In the genomic region with DNA sequence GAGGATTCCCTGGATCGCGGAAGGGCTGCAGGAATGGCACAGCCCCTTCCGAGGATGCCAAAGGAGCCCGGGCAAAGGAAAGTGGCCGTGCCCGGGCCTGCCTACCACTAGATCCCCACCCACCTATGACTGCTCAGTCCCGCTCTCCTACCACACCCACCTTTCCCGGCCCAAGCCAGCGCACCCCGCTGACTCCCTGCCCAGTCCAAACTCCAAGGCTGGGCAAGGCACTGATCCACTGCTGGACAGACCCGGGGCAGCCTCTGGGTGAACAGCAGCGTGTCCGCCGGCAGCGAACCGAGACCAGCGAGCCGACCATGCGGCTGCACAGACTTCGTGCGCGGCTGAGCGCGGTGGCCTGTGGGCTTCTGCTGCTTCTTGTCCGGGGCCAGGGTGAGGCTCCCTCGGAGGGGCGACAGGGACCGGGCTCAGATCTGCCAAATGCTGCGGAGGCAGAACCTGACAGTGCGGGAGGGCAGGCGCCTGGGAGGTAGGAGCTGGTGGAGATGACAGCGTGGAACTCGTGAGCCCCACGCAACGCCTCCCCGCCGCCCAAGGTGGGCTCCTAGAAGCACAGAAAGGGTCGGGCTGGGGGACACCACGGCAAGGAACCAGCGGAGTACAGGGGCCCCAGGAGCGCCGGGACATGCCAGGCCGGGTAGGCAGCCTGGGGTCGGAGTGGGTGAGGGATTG, we compare ENCODE assay signal across 1 cellular context.
TF ChIP-seq lines count a peak whose summit lies in the region.

A gene with protein sequence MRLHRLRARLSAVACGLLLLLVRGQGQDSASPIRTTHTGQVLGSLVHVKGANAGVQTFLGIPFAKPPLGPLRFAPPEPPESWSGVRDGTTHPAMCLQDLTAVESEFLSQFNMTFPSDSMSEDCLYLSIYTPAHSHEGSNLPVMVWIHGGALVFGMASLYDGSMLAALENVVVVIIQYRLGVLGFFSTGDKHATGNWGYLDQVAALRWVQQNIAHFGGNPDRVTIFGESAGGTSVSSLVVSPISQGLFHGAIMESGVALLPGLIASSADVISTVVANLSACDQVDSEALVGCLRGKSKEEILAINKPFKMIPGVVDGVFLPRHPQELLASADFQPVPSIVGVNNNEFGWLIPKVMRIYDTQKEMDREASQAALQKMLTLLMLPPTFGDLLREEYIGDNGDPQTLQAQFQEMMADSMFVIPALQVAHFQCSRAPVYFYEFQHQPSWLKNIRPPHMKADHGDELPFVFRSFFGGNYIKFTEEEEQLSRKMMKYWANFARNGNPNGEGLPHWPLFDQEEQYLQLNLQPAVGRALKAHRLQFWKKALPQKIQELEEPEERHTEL (plus strand): TSS at position 198 of the 693 bp plus-strand sequence. CDS start 120 bp downstream, at position 318.

TF ChIP-seq in HepG2, 621 proteins besides CTCF, POLR2A, EP300 and RAD21 (continued from another document and continues in another):
- TF ChIP-seq MTF2 (CRISPR knock-in tag; IDR thresholded peaks at IDR 0.05; ENCODE audit: borderline replicate concordance) (no peak), ZNF614 (CRISPR knock-in tag; IDR thresholded peaks at IDR 0.05; ENCODE audit: borderline replicate concordance) (peak; percentile 69; the same call in 1 of the 2 replicates), TP53 (CRISPR knock-in tag; conservative IDR thresholded peaks at IDR 0.05) (peak; percentile 81; the same call in 1 of the 2 replicates), ZNF780A (CRISPR knock-in tag; IDR thresholded peaks at IDR 0.05) (peak; percentile 76; the same call in 1 of the 2 replicates), ZNF567 (CRISPR knock-in tag; IDR thresholded peaks at IDR 0.05; ENCODE audit: borderline replicate concordance) (peak; percentile 98), ZNF616 (CRISPR knock-in tag; IDR thresholded peaks at IDR 0.05; ENCODE audit: low read depth) (no peak), ZNF354B (CRISPR knock-in tag; IDR thresholded peaks at IDR 0.05) (0 out of 2 replicates have a peak, but pooled peaks have one; percentile 57), FOSL2 (CRISPR knock-in tag; IDR thresholded peaks at IDR 0.05) (peak; percentile 38; the same call in 1 of the 2 replicates), SPEN (CRISPR knock-in tag; IDR thresholded peaks at IDR 0.05; ENCODE audit: low read depth) (peak; percentile 66), EHMT2 (IDR thresholded peaks at IDR 0.05; ENCODE audit: borderline replicate concordance, low read depth, low read length) (no peak), ZNF775 (CRISPR knock-in tag; IDR thresholded peaks at IDR 0.05; ENCODE audit: borderline replicate concordance) (no peak), ZBTB20 (CRISPR knock-in tag; IDR thresholded peaks at IDR 0.05; ENCODE audit: borderline replicate concordance, low read depth) (peak; percentile 68; the same call in 1 of the 2 replicates), ZNF773 (CRISPR knock-in tag; IDR thresholded peaks at IDR 0.05; ENCODE audit: borderline replicate concordance) (0 out of 2 replicates have a peak, but pooled peaks have one; percentile 56), ZNF883 (CRISPR knock-in tag; IDR thresholded peaks at IDR 0.05; ENCODE audit: not compliant biosample characterization) (peak; percentile 67), MBNL3 (CRISPR knock-in tag; conservative IDR thresholded peaks at IDR 0.05) (no peak), CEBPG (CRISPR knock-in tag; IDR thresholded peaks at IDR 0.05) (0 out of 2 replicates have a peak, but pooled peaks have one; percentile 12), HES4 (CRISPR knock-in tag; IDR thresholded peaks at IDR 0.05; ENCODE audit: borderline replicate concordance) (peak; percentile 88), CENPT (CRISPR knock-in tag; IDR thresholded peaks at IDR 0.05; ENCODE audit: low read depth) (no peak), ZNF510 (CRISPR knock-in tag; IDR thresholded peaks at IDR 0.05; ENCODE audit: low read depth) (no peak), MATR3 (CRISPR knock-in tag; IDR thresholded peaks at IDR 0.05) (no peak), HCFC1 (IDR thresholded peaks at IDR 0.05; ENCODE audit: low read depth, low read length) (no peak), ZNF660 (CRISPR knock-in tag; IDR thresholded peaks at IDR 0.05; ENCODE audit: borderline replicate concordance, low read depth) (no peak; the same call in 1 of the 2 replicates)
- TF ChIP-seq, protein P1, sequence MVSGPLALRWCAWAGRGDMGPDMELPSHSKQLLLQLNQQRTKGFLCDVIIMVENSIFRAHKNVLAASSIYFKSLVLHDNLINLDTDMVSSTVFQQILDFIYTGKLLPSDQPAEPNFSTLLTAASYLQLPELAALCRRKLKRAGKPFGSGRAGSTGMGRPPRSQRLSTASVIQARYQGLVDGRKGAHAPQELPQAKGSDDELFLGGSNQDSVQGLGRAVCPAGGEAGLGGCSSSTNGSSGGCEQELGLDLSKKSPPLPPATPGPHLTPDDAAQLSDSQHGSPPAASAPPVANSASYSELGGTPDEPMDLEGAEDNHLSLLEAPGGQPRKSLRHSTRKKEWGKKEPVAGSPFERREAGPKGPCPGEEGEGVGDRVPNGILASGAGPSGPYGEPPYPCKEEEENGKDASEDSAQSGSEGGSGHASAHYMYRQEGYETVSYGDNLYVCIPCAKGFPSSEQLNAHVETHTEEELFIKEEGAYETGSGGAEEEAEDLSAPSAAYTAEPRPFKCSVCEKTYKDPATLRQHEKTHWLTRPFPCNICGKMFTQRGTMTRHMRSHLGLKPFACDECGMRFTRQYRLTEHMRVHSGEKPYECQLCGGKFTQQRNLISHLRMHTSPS (CRISPR knock-in tag; IDR thresholded peaks at IDR 0.05; ENCODE audit: low read depth), result peak; percentile 99
- TF ChIP-seq, protein P2, sequence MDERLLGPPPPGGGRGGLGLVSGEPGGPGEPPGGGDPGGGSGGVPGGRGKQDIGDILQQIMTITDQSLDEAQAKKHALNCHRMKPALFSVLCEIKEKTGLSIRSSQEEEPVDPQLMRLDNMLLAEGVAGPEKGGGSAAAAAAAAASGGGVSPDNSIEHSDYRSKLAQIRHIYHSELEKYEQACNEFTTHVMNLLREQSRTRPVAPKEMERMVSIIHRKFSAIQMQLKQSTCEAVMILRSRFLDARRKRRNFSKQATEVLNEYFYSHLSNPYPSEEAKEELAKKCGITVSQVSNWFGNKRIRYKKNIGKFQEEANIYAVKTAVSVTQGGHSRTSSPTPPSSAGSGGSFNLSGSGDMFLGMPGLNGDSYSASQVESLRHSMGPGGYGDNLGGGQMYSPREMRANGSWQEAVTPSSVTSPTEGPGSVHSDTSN (CRISPR knock-in tag; IDR thresholded peaks at IDR 0.05), result no peak
- TF ChIP-seq, protein P3, sequence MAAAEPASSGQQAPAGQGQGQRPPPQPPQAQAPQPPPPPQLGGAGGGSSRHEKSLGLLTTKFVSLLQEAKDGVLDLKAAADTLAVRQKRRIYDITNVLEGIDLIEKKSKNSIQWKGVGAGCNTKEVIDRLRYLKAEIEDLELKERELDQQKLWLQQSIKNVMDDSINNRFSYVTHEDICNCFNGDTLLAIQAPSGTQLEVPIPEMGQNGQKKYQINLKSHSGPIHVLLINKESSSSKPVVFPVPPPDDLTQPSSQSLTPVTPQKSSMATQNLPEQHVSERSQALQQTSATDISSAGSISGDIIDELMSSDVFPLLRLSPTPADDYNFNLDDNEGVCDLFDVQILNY (CRISPR knock-in tag; conservative IDR thresholded peaks at IDR 0.05), result no peak
- TF ChIP-seq, protein P4, sequence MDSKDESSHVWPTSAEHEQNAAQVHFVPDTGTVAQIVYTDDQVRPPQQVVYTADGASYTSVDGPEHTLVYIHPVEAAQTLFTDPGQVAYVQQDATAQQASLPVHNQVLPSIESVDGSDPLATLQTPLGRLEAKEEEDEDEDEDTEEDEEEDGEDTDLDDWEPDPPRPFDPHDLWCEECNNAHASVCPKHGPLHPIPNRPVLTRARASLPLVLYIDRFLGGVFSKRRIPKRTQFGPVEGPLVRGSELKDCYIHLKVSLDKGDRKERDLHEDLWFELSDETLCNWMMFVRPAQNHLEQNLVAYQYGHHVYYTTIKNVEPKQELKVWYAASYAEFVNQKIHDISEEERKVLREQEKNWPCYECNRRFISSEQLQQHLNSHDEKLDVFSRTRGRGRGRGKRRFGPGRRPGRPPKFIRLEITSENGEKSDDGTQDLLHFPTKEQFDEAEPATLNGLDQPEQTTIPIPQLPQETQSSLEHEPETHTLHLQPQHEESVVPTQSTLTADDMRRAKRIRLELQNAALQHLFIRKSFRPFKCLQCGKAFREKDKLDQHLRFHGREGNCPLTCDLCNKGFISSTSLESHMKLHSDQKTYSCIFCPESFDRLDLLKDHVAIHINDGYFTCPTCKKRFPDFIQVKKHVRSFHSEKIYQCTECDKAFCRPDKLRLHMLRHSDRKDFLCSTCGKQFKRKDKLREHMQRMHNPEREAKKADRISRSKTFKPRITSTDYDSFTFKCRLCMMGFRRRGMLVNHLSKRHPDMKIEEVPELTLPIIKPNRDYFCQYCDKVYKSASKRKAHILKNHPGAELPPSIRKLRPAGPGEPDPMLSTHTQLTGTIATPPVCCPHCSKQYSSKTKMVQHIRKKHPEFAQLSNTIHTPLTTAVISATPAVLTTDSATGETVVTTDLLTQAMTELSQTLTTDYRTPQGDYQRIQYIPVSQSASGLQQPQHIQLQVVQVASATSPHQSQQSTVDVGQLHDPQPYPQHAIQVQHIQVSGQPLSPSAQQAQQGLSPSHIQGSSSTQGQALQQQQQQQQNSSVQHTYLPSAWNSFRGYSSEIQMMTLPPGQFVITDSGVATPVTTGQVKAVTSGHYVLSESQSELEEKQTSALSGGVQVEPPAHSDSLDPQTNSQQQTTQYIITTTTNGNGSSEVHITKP (CRISPR knock-in tag; IDR thresholded peaks at IDR 0.05; ENCODE audit: low read depth), result no peak
- TF ChIP-seq, protein P5, sequence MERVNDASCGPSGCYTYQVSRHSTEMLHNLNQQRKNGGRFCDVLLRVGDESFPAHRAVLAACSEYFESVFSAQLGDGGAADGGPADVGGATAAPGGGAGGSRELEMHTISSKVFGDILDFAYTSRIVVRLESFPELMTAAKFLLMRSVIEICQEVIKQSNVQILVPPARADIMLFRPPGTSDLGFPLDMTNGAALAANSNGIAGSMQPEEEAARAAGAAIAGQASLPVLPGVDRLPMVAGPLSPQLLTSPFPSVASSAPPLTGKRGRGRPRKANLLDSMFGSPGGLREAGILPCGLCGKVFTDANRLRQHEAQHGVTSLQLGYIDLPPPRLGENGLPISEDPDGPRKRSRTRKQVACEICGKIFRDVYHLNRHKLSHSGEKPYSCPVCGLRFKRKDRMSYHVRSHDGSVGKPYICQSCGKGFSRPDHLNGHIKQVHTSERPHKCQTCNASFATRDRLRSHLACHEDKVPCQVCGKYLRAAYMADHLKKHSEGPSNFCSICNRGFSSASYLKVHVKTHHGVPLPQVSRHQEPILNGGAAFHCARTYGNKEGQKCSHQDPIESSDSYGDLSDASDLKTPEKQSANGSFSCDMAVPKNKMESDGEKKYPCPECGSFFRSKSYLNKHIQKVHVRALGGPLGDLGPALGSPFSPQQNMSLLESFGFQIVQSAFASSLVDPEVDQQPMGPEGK (CRISPR knock-in tag; IDR thresholded peaks at IDR 0.05), result peak; percentile 77
- TF ChIP-seq, protein P6, sequence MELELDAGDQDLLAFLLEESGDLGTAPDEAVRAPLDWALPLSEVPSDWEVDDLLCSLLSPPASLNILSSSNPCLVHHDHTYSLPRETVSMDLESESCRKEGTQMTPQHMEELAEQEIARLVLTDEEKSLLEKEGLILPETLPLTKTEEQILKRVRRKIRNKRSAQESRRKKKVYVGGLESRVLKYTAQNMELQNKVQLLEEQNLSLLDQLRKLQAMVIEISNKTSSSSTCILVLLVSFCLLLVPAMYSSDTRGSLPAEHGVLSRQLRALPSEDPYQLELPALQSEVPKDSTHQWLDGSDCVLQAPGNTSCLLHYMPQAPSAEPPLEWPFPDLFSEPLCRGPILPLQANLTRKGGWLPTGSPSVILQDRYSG (CRISPR knock-in tag; IDR thresholded peaks at IDR 0.05), result 0 out of 2 replicates have a peak, but pooled peaks have one; percentile 67
- TF ChIP-seq, protein P7, sequence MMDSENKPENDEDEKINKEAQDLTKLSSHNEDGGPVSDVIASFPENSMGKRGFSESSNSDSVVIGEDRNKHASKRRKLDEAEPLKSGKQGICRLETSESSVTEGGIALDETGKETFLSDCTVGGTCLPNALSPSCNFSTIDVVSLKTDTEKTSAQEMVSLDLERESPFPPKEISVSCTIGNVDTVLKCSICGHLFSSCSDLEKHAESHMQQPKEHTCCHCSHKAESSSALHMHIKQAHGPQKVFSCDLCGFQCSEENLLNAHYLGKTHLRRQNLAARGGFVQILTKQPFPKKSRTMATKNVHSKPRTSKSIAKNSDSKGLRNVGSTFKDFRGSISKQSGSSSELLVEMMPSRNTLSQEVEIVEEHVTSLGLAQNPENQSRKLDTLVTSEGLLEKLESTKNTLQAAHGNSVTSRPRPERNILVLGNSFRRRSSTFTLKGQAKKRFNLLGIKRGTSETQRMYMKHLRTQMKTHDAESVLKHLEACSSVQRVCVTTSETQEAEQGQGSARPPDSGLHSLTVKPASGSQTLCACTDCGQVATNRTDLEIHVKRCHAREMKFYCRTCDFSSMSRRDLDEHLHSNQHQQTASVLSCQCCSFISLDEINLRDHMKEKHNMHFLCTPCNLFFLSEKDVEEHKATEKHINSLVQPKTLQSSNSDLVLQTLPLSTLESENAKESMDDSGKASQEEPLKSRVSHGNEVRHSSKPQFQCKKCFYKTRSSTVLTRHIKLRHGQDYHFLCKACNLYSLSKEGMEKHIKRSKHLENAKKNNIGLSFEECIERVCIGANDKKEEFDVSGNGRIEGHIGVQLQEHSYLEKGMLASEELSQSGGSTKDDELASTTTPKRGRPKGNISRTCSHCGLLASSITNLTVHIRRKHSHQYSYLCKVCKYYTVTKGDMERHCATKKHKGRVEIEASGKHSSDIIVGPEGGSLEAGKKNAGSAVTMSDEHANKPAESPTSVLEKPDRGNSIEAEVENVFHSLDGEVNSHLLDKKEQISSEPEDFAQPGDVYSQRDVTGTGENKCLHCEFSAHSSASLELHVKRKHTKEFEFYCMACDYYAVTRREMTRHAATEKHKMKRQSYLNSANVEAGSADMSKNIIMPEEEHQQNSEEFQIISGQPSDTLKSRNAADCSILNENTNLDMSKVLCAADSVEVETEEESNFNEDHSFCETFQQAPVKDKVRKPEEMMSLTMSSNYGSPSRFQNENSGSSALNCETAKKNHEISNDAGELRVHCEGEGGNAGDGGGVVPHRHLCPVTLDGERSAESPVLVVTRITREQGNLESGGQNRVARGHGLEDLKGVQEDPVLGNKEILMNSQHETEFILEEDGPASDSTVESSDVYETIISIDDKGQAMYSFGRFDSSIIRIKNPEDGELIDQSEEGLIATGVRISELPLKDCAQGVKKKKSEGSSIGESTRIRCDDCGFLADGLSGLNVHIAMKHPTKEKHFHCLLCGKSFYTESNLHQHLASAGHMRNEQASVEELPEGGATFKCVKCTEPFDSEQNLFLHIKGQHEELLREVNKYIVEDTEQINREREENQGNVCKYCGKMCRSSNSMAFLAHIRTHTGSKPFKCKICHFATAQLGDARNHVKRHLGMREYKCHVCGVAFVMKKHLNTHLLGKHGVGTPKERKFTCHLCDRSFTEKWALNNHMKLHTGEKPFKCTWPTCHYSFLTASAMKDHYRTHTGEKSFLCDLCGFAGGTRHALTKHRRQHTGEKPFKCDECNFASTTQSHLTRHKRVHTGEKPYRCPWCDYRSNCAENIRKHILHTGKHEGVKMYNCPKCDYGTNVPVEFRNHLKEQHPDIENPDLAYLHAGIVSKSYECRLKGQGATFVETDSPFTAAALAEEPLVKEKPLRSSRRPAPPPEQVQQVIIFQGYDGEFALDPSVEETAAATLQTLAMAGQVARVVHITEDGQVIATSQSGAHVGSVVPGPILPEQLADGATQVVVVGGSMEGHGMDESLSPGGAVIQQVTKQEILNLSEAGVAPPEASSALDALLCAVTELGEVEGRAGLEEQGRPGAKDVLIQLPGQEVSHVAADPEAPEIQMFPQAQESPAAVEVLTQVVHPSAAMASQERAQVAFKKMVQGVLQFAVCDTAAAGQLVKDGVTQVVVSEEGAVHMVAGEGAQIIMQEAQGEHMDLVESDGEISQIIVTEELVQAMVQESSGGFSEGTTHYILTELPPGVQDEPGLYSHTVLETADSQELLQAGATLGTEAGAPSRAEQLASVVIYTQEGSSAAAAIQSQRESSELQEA (CRISPR knock-in tag; IDR thresholded peaks at IDR 0.05; ENCODE audit: not compliant biosample characterization), result peak; percentile 56
